26 cellular contexts compared by ENCODE assay signal in the genomic region with DNA sequence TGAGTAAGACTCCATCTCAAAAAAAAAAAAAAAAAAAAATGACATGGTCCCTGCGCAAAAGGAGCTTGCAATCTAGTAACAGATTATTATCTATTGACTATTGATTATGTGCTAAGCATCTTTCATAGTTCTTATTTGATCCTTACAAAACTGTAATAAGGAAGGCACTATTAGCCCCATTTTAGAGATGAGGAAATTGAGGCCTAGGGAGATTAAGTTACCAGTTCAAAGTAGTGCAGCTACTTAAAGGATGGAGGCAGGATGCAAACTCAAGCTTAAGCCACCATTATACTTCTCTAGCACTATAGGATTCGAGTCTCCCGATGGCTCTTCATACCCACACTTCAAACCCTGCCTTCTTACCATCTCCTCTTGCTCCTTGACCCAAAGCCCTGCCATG. TPM values are rescaled to one million over a fixed set of nuclear protein-coding genes. Genes with fewer than 3 reads are reported as not detected.
A peak's percentile ranks its signal among the peaks of the same experiment; 100 is the strongest.
DNase-seq lines count a peak whose midpoint lies in the region; ATAC-seq, FAIRE-seq and TF ChIP-seq lines count a peak whose summit lies in the region.
"Had no signal": no experiment of that assay in that cellular context is flagged by ENCODE, and none has a peak within 500 bp of the region (broad histone marks: within the 10 kb centered on the region; RNA-seq: fewer than 3 reads in every experiment).

No MANE protein-coding gene starts in this region.

- no peak overlapping the region for H3K4me3 ChIP-seq in mammary epithelial cell (replicated peaks in 1 of 3; ENCODE audit: insufficient read depth in 1 of 3, low read depth in 2 of 3, low read length in 3 of 3)
- no peak overlapping the region for H3K4me3 ChIP-seq in hepatocyte
- H3K4me3 ChIP-seq: GM23338 had no signal

- dilution Hi-C loops in mammary epithelial cell (cut with HindIII; ENCODE audit: low sequenced_read_pairs): no loop called here

- no peak overlapping the region for H3K4me2 ChIP-seq in mammary epithelial cell (ENCODE audit: insufficient read depth, low read depth, low read length)
- H3K4me2 ChIP-seq in hepatocyte: no peak overlapping the region
- H3K4me2 ChIP-seq: GM23338 had no signal

- TF ChIP-seq POLR2A in GM12892 (IDR thresholded peaks at IDR 0.05; ENCODE audit: low read depth, low read length): no peak

- DNase-seq in MCF 10A (ENCODE audit: unreplicated experiment): no peak
- no peak for DNase-seq in mammary epithelial cell
- DNase-seq in GM12892 (ENCODE audit: insufficient read length): no peak
- no peak for DNase-seq in hepatocyte (ENCODE audit: low spot score)
- no peak for DNase-seq in stimulated activated effector memory CD8-positive, alpha-beta T cell treated with anti-CD3 and anti-CD28 coated beads, Interleukin-12 subunit alpha, Interleukin-12 subunit beta, amount 100 ng/mL, for 72 hours (ENCODE audit: low spot score in 2 of 2)
- DNase-seq in cerebellar cortex (ENCODE audit: low spot score): no peak
- DNase-seq in medulla oblongata (ENCODE audit: extremely low spot score): no peak
- no peak for DNase-seq in posterior cingulate gyrus
- DNase-seq: BE2C; CD4-positive, alpha-beta T cell; DMS79 treated with DMSO at 0.1 percent for 48 hours; GF-D8; H9; Kasumi-1; NCI-H1105 treated with DMSO at 0.1 percent for 48 hours; NCI-H146; NCI-H1930; NCI-H446 treated with DMSO at 0.1 percent for 48 hours; NCI-H526; NCI-H82; SHP77 had no signal

- FAIRE-seq in GM12892 (lab: Jason Lieb, UNC): peak; percentile 44
- FAIRE-seq: GM19239 had no signal

- no peak for ATAC-seq in stimulated activated effector memory CD8-positive, alpha-beta T cell treated with anti-CD3 and anti-CD28 coated beads, Interleukin-12 subunit alpha, Interleukin-12 subunit beta, amount 100 ng/mL, for 72 hours
- ATAC-seq: GM23338, Panc1 had no signal

- BruUV-seq in MCF 10A (replicated peaks; lab: Mats Ljungman, UMichigan) (no TSS peak), mammary epithelial cell (replicated peaks; lab: Mats Ljungman, UMichigan) (no TSS peak)

- H3K4me1 ChIP-seq in mammary epithelial cell (ENCODE audit: insufficient read depth, low read length): peaks cover 4% of the 10 kb centered on the region
- H3K4me1 ChIP-seq in hepatocyte (ENCODE audit: insufficient read depth): peaks cover 15% of the 10 kb centered on the region
- H3K4me1 ChIP-seq: BE2C had no signal

- POLR2A ChIA-PET in MCF 10A (lab: Yijun Ruan, JAX): interaction anchor here (0.6 to 1.8 kb wide), 3 partner anchors 8 to 21 kb away, joined by 3 to 5 read pairs (median 3); no protein-coding TSS in a partner anchor

- no peak overlapping the region for H2AFZ ChIP-seq in mammary epithelial cell (ENCODE audit: low read depth, low read length)
- no peak overlapping the region for H2AFZ ChIP-seq in hepatocyte
- H2AFZ ChIP-seq: GM23338 had no signal

- 67% methylated on average over 3 of the region's 3 CpGs for WGBS in mammary epithelial cell (ENCODE audit: low coverage, missing lambda C conversion rate)
- 76% methylated on average over 3 of the region's 3 CpGs for WGBS in hepatocyte (ENCODE audit: low lambda C conversion rate, missing lambda C conversion rate)

- CTCF ChIA-PET in MCF 10A (lab: Yijun Ruan, JAX): interaction anchor here (1.4 kb wide), 1 partner anchor 355 kb away, joined by 5 read pairs; no protein-coding TSS in a partner anchor
- CTCF ChIA-PET in mammary epithelial cell (lab: Charles Lee; ENCODE audit: low non-redundant PET): no interaction called here

- H3K4me1 Mint-ChIP-seq in MCF 10A (ENCODE audit: insufficient read depth, unreplicated experiment): peaks cover 26% of the 10 kb centered on the region
- peaks cover 37% of the 10 kb centered on the region for H3K4me1 Mint-ChIP-seq in stimulated activated effector memory CD8-positive, alpha-beta T cell treated with anti-CD3 and anti-CD28 coated beads, Interleukin-12 subunit alpha, Interleukin-12 subunit beta, amount 100 ng/mL, for 72 hours
- H3K4me1 Mint-ChIP-seq: GM23338, H9 had no signal

- no peaks in the 10 kb centered on the region for H3K9me2 ChIP-seq in hepatocyte (replicated peaks; ENCODE audit: insufficient read depth)

- no peak overlapping the region for H3K27ac ChIP-seq in mammary epithelial cell (ENCODE audit: insufficient read depth, low read depth, low read length)
- peak overlapping the region; percentile 16 for H3K27ac ChIP-seq in hepatocyte
- H3K27ac ChIP-seq: 22Rv1, RWPE1 had no signal

- H4K20me1 ChIP-seq in mammary epithelial cell (ENCODE audit: insufficient read depth, low read length) (no peaks in the 10 kb centered on the region), hepatocyte (ENCODE audit: insufficient read depth, poor library complexity, severe bottlenecking) (no peaks in the 10 kb centered on the region)

- TF ChIP-seq CTCF in MCF 10A (IDR thresholded peaks at IDR 0.05; ENCODE audit: unreplicated experiment) (no peak), mammary epithelial cell (conservative IDR thresholded peaks at IDR 0.05 in 1 of 2, IDR thresholded peaks at IDR 0.05 in 1 of 2; ENCODE audit: extremely low read depth in 1 of 2, insufficient read depth in 1 of 2, low read depth in 1 of 2, low read length in 2 of 2) (no peak), hepatocyte (IDR thresholded peaks at IDR 0.05; ENCODE audit: poor library complexity) (no peak)

- H3K79me2 ChIP-seq in mammary epithelial cell (ENCODE audit: insufficient read depth, low read length) (no peaks in the 10 kb centered on the region), hepatocyte (no peaks in the 10 kb centered on the region)

- intact Hi-C loops in MCF 10A (cut with micrococcal nuclease): no loop called here
- intact Hi-C loops in mammary epithelial cell (cut with micrococcal nuclease): no loop called here
- intact Hi-C loops in posterior cingulate gyrus (cut with DNase I): no loop called here

- H3K4me3 Mint-ChIP-seq in MCF 10A (ENCODE audit: unreplicated experiment): no peak overlapping the region
- H3K4me3 Mint-ChIP-seq in stimulated activated effector memory CD8-positive, alpha-beta T cell treated with anti-CD3 and anti-CD28 coated beads, Interleukin-12 subunit alpha, Interleukin-12 subunit beta, amount 100 ng/mL, for 72 hours: no peak overlapping the region
- H3K4me3 Mint-ChIP-seq: CD4-positive, alpha-beta T cell; GM23338; H9 had no signal

- H3K36me3 ChIP-seq in mammary epithelial cell (ENCODE audit: insufficient read depth, low read length) (no peaks in the 10 kb centered on the region), hepatocyte (replicated peaks; ENCODE audit: insufficient read depth, low read depth) (no peaks in the 10 kb centered on the region)
- H3K36me3 ChIP-seq: BE2C had no signal

- peak overlapping the region; percentile 7 for H3K27ac Mint-ChIP-seq in MCF 10A (ENCODE audit: low read depth, unreplicated experiment)
- H3K27ac Mint-ChIP-seq in stimulated activated effector memory CD8-positive, alpha-beta T cell treated with anti-CD3 and anti-CD28 coated beads, Interleukin-12 subunit alpha, Interleukin-12 subunit beta, amount 100 ng/mL, for 72 hours: peak overlapping the region; percentile 1
- H3K27ac Mint-ChIP-seq: CD4-positive, alpha-beta T cell; GM23338; H9 had no signal

- peaks cover 24% of the 10 kb centered on the region for H3K9me3 Mint-ChIP-seq in MCF 10A (ENCODE audit: unreplicated experiment)
- H3K9me3 Mint-ChIP-seq in stimulated activated effector memory CD8-positive, alpha-beta T cell treated with anti-CD3 and anti-CD28 coated beads, Interleukin-12 subunit alpha, Interleukin-12 subunit beta, amount 100 ng/mL, for 72 hours: peaks cover 10% of the 10 kb centered on the region
- H3K9me3 Mint-ChIP-seq: CD4-positive, alpha-beta T cell had no signal

- no peak overlapping the region for H3K9ac ChIP-seq in mammary epithelial cell (ENCODE audit: insufficient read depth, low read length)

- H3K9me3 ChIP-seq in mammary epithelial cell (replicated peaks; ENCODE audit: insufficient read depth, low read length) (peaks cover 6% of the 10 kb centered on the region), hepatocyte (ENCODE audit: low read depth) (no peaks in the 10 kb centered on the region)
- H3K9me3 ChIP-seq: BE2C had no signal

- no peaks in the 10 kb centered on the region for H3K27me3 Mint-ChIP-seq in MCF 10A (ENCODE audit: insufficient read depth, unreplicated experiment)
- H3K27me3 Mint-ChIP-seq: CD4-positive, alpha-beta T cell had no signal

- H3K27me3 ChIP-seq in mammary epithelial cell (ENCODE audit: insufficient read depth, low read length): peaks cover 2% of the 10 kb centered on the region
- H3K27me3 ChIP-seq in hepatocyte: no peaks in the 10 kb centered on the region

- in situ Hi-C loops in mammary epithelial cell (cut with MboI; ENCODE audit: low sequenced_read_pairs in 2 of 2): no loop called here

- H3K36me3 Mint-ChIP-seq in MCF 10A (ENCODE audit: insufficient read depth, unreplicated experiment): no peaks in the 10 kb centered on the region
- peaks cover 8% of the 10 kb centered on the region for H3K36me3 Mint-ChIP-seq in stimulated activated effector memory CD8-positive, alpha-beta T cell treated with anti-CD3 and anti-CD28 coated beads, Interleukin-12 subunit alpha, Interleukin-12 subunit beta, amount 100 ng/mL, for 72 hours

RNA-seq across cellular contexts. Expression of gene PLXNC1, which starts 31.3 kb away (rescaled TPM):
- total RNA-seq in MCF 10A (2022) (2.4 and 2.6 TPM in 2 replicates), mammary epithelial cell (1 to 10 TPM in 1 of 2 donors, under 1 TPM in 1; 0.61 to 3.2 TPM), hepatocyte (17.8 and 23.2 TPM in 2 replicates)
- polyA plus RNA-seq in mammary epithelial cell (0.48 TPM), hepatocyte (6.7 and 7.1 TPM in 2 replicates)
- polyA minus RNA-seq in mammary epithelial cell: 1.1 TPM
- polyA plus RNA-seq in GM12892 (2012; ENCODE audit: missing spikeins): 14.3 TPM
